16 cellular contexts compared by ENCODE assay signal in the genomic region with DNA sequence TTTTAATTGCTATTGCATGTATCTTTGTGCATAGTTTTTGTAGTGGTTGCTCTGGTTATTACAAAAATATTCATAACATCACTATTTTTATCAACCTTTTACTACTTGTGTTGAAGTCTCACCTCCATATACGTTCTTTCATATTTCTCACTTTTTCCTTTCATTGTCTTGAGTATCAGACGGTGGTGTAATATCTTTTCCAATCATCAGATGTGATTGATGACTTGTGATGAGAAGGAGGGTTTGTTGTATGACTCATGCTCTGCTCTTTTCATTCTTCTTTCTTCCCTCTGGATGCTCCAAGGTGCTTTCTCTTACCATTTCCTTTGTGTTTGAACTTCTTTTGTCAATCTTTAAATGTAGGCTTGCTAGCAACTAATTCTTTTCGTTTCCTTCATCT.
"Had no signal": no experiment of that assay in that cellular context is flagged by ENCODE, and none has a peak within 500 bp of the region (broad histone marks: within the 10 kb centered on the region; RNA-seq: fewer than 3 reads in every experiment).

No MANE protein-coding gene starts in this region.

- H3K27ac Mint-ChIP-seq: naive thymus-derived CD8-positive, alpha-beta T cell; stimulated activated memory B cell treated with anti-CD40 and anti-IgM and Interleukin-4, amounts not matched to agents 10 μg/mL and 1 μg/mL and 100 μg/mL, for 72 hours had no signal

- H3K4me3 ChIP-seq: dorsolateral prefrontal cortex, hepatocyte, mucosa of descending colon, psoas muscle, spleen had no signal

- H3K4me3 Mint-ChIP-seq: naive thymus-derived CD8-positive, alpha-beta T cell; stimulated activated memory B cell treated with anti-CD40 and anti-IgM and Interleukin-4, amounts not matched to agents 10 μg/mL and 1 μg/mL and 100 μg/mL, for 72 hours had no signal

- H3K36me3 Mint-ChIP-seq: naive thymus-derived CD8-positive, alpha-beta T cell had no signal

- H3K27me3 Mint-ChIP-seq: naive thymus-derived CD8-positive, alpha-beta T cell; stimulated activated memory B cell treated with anti-CD40 and anti-IgM and Interleukin-4, amounts not matched to agents 10 μg/mL and 1 μg/mL and 100 μg/mL, for 72 hours had no signal

- DNase-seq: cortex of kidney; dorsolateral prefrontal cortex; effector CD8-positive, alpha-beta T cell; foreskin melanocyte; head of caudate nucleus; mammary epithelial cell; mucosa of descending colon; naive thymus-derived CD8-positive, alpha-beta T cell; psoas muscle; spleen; stimulated activated CD4-positive, alpha-beta T cell treated with anti-CD3 and anti-CD28 coated beads, Interleukin-15, amount 100 ng/mL, for 24 hours; stimulated activated CD4-positive, alpha-beta T cell treated with anti-CD3 and anti-CD28 coated beads, Interleukin-1b, Interleukin-23, amount 100 ng/mL, for 48 hours; stimulated activated CD4-positive, alpha-beta T cell treated with anti-CD3 and anti-CD28 coated beads, Interleukin-4, amount 100 ng/mL, for 24 hours; trophoblast cell had no signal

- H3K4me1 Mint-ChIP-seq: naive thymus-derived CD8-positive, alpha-beta T cell; stimulated activated memory B cell treated with anti-CD40 and anti-IgM and Interleukin-4, amounts not matched to agents 10 μg/mL and 1 μg/mL and 100 μg/mL, for 72 hours had no signal
